Comparison of ENCODE assay signal across 8 cellular contexts in the genomic region with DNA sequence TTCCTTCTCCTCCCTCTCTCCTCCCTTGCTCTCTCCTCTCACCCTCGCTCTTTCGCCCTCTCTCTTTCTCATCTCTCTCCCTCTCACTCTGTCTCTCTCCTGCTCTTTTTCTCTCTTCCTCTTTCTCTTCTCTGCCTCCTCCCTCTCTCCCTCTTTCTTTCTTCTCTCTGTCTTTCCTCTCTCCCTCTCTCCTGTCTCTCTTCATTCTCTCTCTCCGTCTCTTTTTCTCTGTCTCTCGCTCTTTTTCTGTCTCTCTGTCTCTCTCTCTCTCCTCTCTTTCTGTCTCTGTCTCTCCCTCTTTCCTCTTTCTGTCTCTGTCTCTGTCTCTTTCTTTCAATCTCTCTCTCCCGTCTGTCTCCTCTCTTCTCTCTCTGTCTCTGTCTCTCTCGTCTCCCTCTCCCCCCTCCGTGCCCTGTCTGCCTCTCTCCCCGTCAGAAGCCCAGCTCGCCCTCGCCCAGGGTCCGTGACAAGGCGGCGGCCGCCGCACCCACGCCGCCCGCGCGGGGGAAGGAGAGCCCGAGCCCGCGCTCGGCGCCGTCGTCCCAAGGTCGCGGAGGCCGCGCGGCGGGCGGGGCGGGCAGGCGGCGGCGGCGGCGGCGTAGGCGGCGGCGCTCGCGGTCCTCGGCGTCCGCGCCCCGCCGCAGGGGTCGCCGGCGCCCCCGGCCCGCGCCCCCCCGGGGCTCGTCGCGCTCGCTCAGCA. TPM values are rescaled to one million over a fixed set of nuclear protein-coding genes. Genes with fewer than 3 reads are reported as not detected.
DNase-seq lines count a peak whose midpoint lies in the region; ATAC-seq and TF ChIP-seq lines count a peak whose summit lies in the region.

No MANE protein-coding gene starts in this region.

- H3K4me1 ChIP-seq in H9 (ENCODE audit: insufficient read depth, low read length) = no peaks in the 10 kb centered on the region
- no peaks in the 10 kb centered on the region for H3K4me1 ChIP-seq in cardiac muscle cell (ENCODE audit: low read depth)
- peaks cover 0 to 21% (median 18%) of the 10 kb centered on the region in 4 donors for H3K4me1 ChIP-seq in sigmoid colon
- peaks cover 12% of the 10 kb centered on the region for H3K4me1 ChIP-seq in testis

- H3K4me2 ChIP-seq in H9 (ENCODE audit: insufficient read depth, insufficient read length, low read length) = peak overlapping the region; percentile 96

- H3K23me2 ChIP-seq in H9 (ENCODE audit: insufficient read length, low read depth, low read length, poor library complexity, severe bottlenecking) = peaks cover 8% of the 10 kb centered on the region

- H3T11ph ChIP-seq in H9 (ENCODE audit: low read length) = no peak overlapping the region

- H3K4me3 ChIP-seq in cardiac muscle cell = peak overlapping the region; percentile 19
- peak overlapping the region in 3 of 4 donors; percentile 43 to 53 (median 52) for H3K4me3 ChIP-seq in sigmoid colon
- H3K4me3 ChIP-seq in testis = no peak overlapping the region

- TF ChIP-seq CTCF in H9 (conservative IDR thresholded peaks at IDR 0.05) = no peak
- TF ChIP-seq CTCF in activated B cell treated with CpG ODN at 0.5 μM for 24 hours (IDR thresholded peaks at IDR 0.05) = no peak
- no peak for TF ChIP-seq CTCF in cardiac muscle cell (IDR thresholded peaks at IDR 0.05; ENCODE audit: low read depth, low read length)
- TF ChIP-seq CTCF in sigmoid colon (IDR thresholded peaks at IDR 0.05) = no peak
- TF ChIP-seq CTCF in testis (IDR thresholded peaks at IDR 0.05) = no peak

- H3K23ac ChIP-seq in H9 (ENCODE audit: insufficient read length, low read depth, low read length) = no peak overlapping the region

- intact Hi-C loops in activated B cell treated with CpG ODN at 0.5 μM for 24 hours (cut with micrococcal nuclease) = no loop called here
- intact Hi-C loops in sigmoid colon (cut with DNase I) = loop anchor here (5.0 kb wide), 1 partner anchor 36 kb away; no protein-coding TSS in a partner anchor
- intact Hi-C loops in testis (cut with DNase I; ENCODE audit: low total_unique reads) = no loop called here

- no peak overlapping the region for H4K5ac ChIP-seq in H9 (ENCODE audit: insufficient read length, low read depth, low read length)

- peaks cover 6 to 18% (median 9%) of the 10 kb centered on the region in 3 experiments for H3K36me3 Mint-ChIP-seq in H9 (ENCODE audit: insufficient read depth in 1 of 3, low read depth in 3 of 3)
- no peaks in the 10 kb centered on the region for H3K36me3 Mint-ChIP-seq in activated B cell treated with CpG ODN at 0.5 μM for 24 hours (ENCODE audit: low read depth)

- H3K4me1 Mint-ChIP-seq in H9 (peaks cover 11 to 26% of the 10 kb centered on the region in 2 experiments), activated B cell treated with CpG ODN at 0.5 μM for 24 hours (peaks cover 16% of the 10 kb centered on the region)

- H4K20me1 ChIP-seq in H9 (ENCODE audit: control insufficient read depth, insufficient read depth, insufficient read length) = no peaks in the 10 kb centered on the region

- H3K9me3 ChIP-seq in H9 (ENCODE audit: control insufficient read depth, low read depth, low read length) = no peaks in the 10 kb centered on the region
- no peaks in the 10 kb centered on the region for H3K9me3 ChIP-seq in cardiac muscle cell (ENCODE audit: low read depth)
- no peaks in the 10 kb centered on the region for H3K9me3 ChIP-seq in sigmoid colon
- no peaks in the 10 kb centered on the region for H3K9me3 ChIP-seq in testis

- H3K27me3 Mint-ChIP-seq in H9 (ENCODE audit: low read depth) (peaks cover 81% of the 10 kb centered on the region), activated B cell treated with CpG ODN at 0.5 μM for 24 hours (peaks cover 48% of the 10 kb centered on the region)

- H3K9me3 Mint-ChIP-seq in H9 (peaks cover 0 to 2% of the 10 kb centered on the region in 2 experiments; a peak in 2 of 5 replicates), activated B cell treated with CpG ODN at 0.5 μM for 24 hours (no peaks in the 10 kb centered on the region)

- peak; percentile 68 for ATAC-seq in activated B cell treated with CpG ODN at 0.5 μM for 24 hours (ENCODE audit: low read depth)

- no peak overlapping the region for H3K56ac ChIP-seq in H9 (ENCODE audit: insufficient read length, low read depth, low read length)

- H2BK15ac ChIP-seq in H9 (ENCODE audit: low read depth, low read length) = no peak overlapping the region

- no peak overlapping the region for H3K27ac ChIP-seq in H9 (ENCODE audit: insufficient read length, low read depth, low read length)
- H3K27ac ChIP-seq in cardiac muscle cell = no peak overlapping the region
- H3K27ac ChIP-seq in sigmoid colon = peak overlapping the region in 1 of 4 donors; percentile 8
- no peak overlapping the region for H3K27ac ChIP-seq in testis

- H3K27me3 ChIP-seq in H9 (ENCODE audit: insufficient read depth, low read length) = peaks cover 7% of the 10 kb centered on the region; the same call in 1 of the 2 replicates
- peaks cover 81% of the 10 kb centered on the region for H3K27me3 ChIP-seq in cardiac muscle cell
- H3K27me3 ChIP-seq in sigmoid colon = peaks cover 19 to 44% (median 26%) of the 10 kb centered on the region in 3 donors
- H3K27me3 ChIP-seq in testis = no peaks in the 10 kb centered on the region

- no peak overlapping the region for H2BK20ac ChIP-seq in H9 (ENCODE audit: low read depth, low read length, poor library complexity, severe bottlenecking)

- no peak for DNase-seq in H9
- DNase-seq in activated B cell treated with CpG ODN at 0.5 μM for 24 hours = no peak
- peak in 1 of 2 donors; percentile 41 for DNase-seq in cardiac muscle cell (ENCODE audit: low read depth in 1 of 2, low spot score in 1 of 2)
- DNase-seq in sigmoid colon = no peak
- DNase-seq in OCI-M1 (lab: John Stamatoyannopoulos, UW) = no peak
- no peak for DNase-seq in NOMO-1 (lab: John Stamatoyannopoulos, UW; ENCODE audit: unreplicated experiment in 2 of 2)
- no peak for DNase-seq in testis
- DNase-seq in occipital lobe (lab: John Stamatoyannopoulos, UW) = no peak

- H3K18ac ChIP-seq in H9 (ENCODE audit: insufficient read length, low read depth, low read length) = no peak overlapping the region

- peak overlapping the region; percentile 59 to 85 for H3K4me3 Mint-ChIP-seq in H9
- H3K4me3 Mint-ChIP-seq in activated B cell treated with CpG ODN at 0.5 μM for 24 hours = peak overlapping the region; percentile 71

- no CpG with 5 or more reads among the region's 63 CpGs for whole genome bisulfite sequencing in H9 (ENCODE audit: extremely low coverage, insufficient read length, low lambda C conversion rate)
- WGBS in sigmoid colon, 2 donors = 3% methylated on average over 63 of the region's 63 CpGs
- 3 to 5% methylated on average over 26 to 38 of the region's 63 CpGs for whole genome bisulfite sequencing in testis, 2 donors

- no peak overlapping the region for H2AK5ac ChIP-seq in H9 (ENCODE audit: insufficient read length, low read length)

- H2BK120ac ChIP-seq in H9 (ENCODE audit: low read depth, low read length, poor library complexity, severe bottlenecking) = no peak overlapping the region

- H3K4ac ChIP-seq in H9 (ENCODE audit: low read depth, low read length) = no peak overlapping the region

- POLR2A ChIA-PET in activated B cell treated with CpG ODN at 0.5 μM for 24 hours (lab: Charles Lee) = interaction anchor here (0.8 kb wide), 1 partner anchor 11 kb away, joined by 4 read pairs; no protein-coding TSS in a partner anchor

- H3K27ac Mint-ChIP-seq in H9 (no peak overlapping the region; a peak in 1 of 7 replicates), activated B cell treated with CpG ODN at 0.5 μM for 24 hours (no peak overlapping the region)

- no peak overlapping the region; the same call in 1 of the 2 replicates for H3K14ac ChIP-seq in H9 (ENCODE audit: insufficient read depth, low read length)

- TF ChIP-seq POLR2A in sigmoid colon (IDR thresholded peaks at IDR 0.05) (no peak), testis (IDR thresholded peaks at IDR 0.05) (no peak)

- CTCF ChIA-PET in activated B cell treated with CpG ODN at 0.5 μM for 24 hours (lab: Charles Lee) = interaction anchor here (1.4 kb wide), 1 partner anchor 33 kb away, joined by 6 read pairs; no protein-coding TSS in a partner anchor

- no peak for TF ChIP-seq EP300 in sigmoid colon (IDR thresholded peaks at IDR 0.05)

- H3K79me2 ChIP-seq in H9 (ENCODE audit: insufficient read depth, low read length) = no peaks in the 10 kb centered on the region

- H2BK5ac ChIP-seq in H9 (ENCODE audit: insufficient read length, low read length) = no peak overlapping the region

- no peak overlapping the region for H2AFZ ChIP-seq in H9 (ENCODE audit: low read length)

- H3K9ac ChIP-seq in H9 (ENCODE audit: extremely low read depth, insufficient read length, low read length) = no peak overlapping the region

- no peak overlapping the region for H2BK12ac ChIP-seq in H9 (ENCODE audit: insufficient read length, low read depth, low read length)

- H3K36me3 ChIP-seq in cardiac muscle cell (no peaks in the 10 kb centered on the region), sigmoid colon (no peaks in the 10 kb centered on the region), testis (ENCODE audit: low read depth, missing control alignments) (no peaks in the 10 kb centered on the region)

- no peak overlapping the region for H4K8ac ChIP-seq in H9 (replicated peaks; ENCODE audit: insufficient read length, low read depth, low read length)

- H4K91ac ChIP-seq in H9 (ENCODE audit: insufficient read length, low read depth, low read length) = no peak overlapping the region

- no peaks in the 10 kb centered on the region for H3K79me1 ChIP-seq in H9 (ENCODE audit: insufficient read depth, low read depth, low read length, poor library complexity, severe bottlenecking)

RNA-seq across cellular contexts. Expression of gene HSPB1, which starts 21.3 kb away (rescaled TPM):
- total RNA-seq in H9 (2021) = 175 and 186 TPM in 2 replicates
- total RNA-seq in activated B cell treated with CpG ODN at 0.5 μM for 24 hours = 63.4 and 65.6 TPM in 2 replicates
- total RNA-seq in cardiac muscle cell = 1,267 and 1,807 TPM in 2 replicates
- 2,642 and 3,793 TPM in 2 replicates for polyA plus RNA-seq in cardiac muscle cell
- total RNA-seq in sigmoid colon = 1,000 to 10,000 TPM in 3 of 4 donors, 100 to 1,000 TPM in 1; 929 to 2,528 (median 1,357) TPM
- polyA plus RNA-seq in sigmoid colon = 100 to 1,000 TPM; 202 to 340 (median 208) TPM
- total RNA-seq in testis = 100 to 1,000 TPM; 216 to 245 TPM
- 190 TPM for polyA plus RNA-seq in testis (ENCODE audit: insufficient read depth, low read depth, low replicate concordance)
- total RNA-seq in occipital lobe = 2.7 TPM

Comparison
In these comparisons a context has a peak if more than half of its experiments do, and no peak if none do; other contexts are left out.
1. H3K4me3 ChIP-seq: peak in cardiac muscle cell (single experiment) and sigmoid colon (3 of 4); none in testis (0 of 2).
2. RNA of gene HSPB1, which starts 21.3 kb away (total RNA-seq): 929 to 2,528 TPM in sigmoid colon, 1,267 to 1,807 TPM in cardiac muscle cell, 216 to 245 TPM in testis, 175 to 186 TPM in H9 and 63.4 to 65.6 TPM in activated B cell treated with CpG ODN at 0.5 μM for 24 hours; 2.7 TPM in occipital lobe (single experiment); every median in the first group is over 10 times any median in the second.